Comparison of ENCODE assay signal across 8 cellular contexts in the genomic region with DNA sequence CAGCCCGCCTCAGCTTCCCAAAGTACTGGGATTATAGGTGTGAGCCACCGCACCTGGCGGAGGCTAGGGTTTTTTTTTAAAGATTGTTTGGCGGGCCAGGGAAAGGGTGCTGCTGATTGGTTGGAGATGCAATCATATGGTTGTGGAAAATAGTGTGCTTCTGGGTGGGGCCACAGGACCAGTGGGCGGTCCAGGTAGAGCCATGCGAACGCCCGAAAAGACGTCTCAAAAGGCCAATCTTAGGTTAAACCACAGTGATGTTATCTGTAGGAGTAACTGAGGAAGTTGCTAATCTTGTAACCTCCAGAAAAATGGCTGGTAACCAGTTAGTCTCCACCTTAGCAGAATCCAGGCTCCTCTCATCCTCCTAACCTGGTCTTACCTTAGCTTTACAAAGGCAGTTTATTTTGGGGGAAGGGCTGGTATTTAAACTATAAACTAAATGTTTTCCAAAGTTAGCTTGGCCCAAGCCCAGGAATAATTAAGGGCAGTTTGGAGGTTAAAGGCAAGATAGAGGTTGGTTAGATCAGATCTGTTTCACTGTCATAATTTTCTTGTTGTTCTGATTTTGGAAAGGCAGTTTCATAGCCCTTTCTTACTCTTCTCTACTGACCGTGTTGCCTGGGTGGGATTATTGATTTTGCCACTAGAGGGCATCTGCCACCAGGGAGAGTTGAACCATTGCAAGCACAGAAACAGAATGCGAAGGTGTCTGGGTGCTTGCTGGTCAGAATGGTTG.
A peak's percentile ranks its signal among the peaks of the same experiment; 100 is the strongest.
DNase-seq lines count a peak whose midpoint lies in the region; ATAC-seq and TF ChIP-seq lines count a peak whose summit lies in the region.

No MANE protein-coding gene starts in this region.

- H2AFZ ChIP-seq in OCI-LY1 (ENCODE audit: low read length) (no peak overlapping the region), neural progenitor cell (replicated peaks) (no peak overlapping the region)

- no peaks in the 10 kb centered on the region for H3K9me2 ChIP-seq in OCI-LY1 (ENCODE audit: low read depth, low read length)

- no peaks in the 10 kb centered on the region for H3K4me1 Mint-ChIP-seq in neural progenitor cell

- H3K27ac ChIP-seq in OCI-LY1 (ENCODE audit: low read depth, low read length, poor library complexity, severe bottlenecking) (no peak overlapping the region), neural progenitor cell (no peak overlapping the region), thyroid gland (no peak overlapping the region)

- H3K27me3 ChIP-seq in OCI-LY1 (ENCODE audit: insufficient read depth, low read length): no peaks in the 10 kb centered on the region
- no peaks in the 10 kb centered on the region for H3K27me3 ChIP-seq in neural progenitor cell
- H3K27me3 ChIP-seq in thyroid gland: no peaks in the 10 kb centered on the region

- H3F3A ChIP-seq in OCI-LY1 (ENCODE audit: insufficient read depth, low read length) (no peaks in the 10 kb centered on the region), neural progenitor cell (ENCODE audit: low read depth) (no peaks in the 10 kb centered on the region)

- H3K4me2 ChIP-seq in OCI-LY1 (ENCODE audit: low read length) (no peak overlapping the region), neural progenitor cell (no peak overlapping the region)

- H3K9me3 ChIP-seq in OCI-LY1 (ENCODE audit: low read length) (no peaks in the 10 kb centered on the region), neural progenitor cell (ENCODE audit: low read depth) (no peaks in the 10 kb centered on the region), thyroid gland (no peaks in the 10 kb centered on the region)

- no peaks in the 10 kb centered on the region for H3K9me3 Mint-ChIP-seq in neural progenitor cell

- no peaks in the 10 kb centered on the region for H3K36me3 Mint-ChIP-seq in neural progenitor cell

- ATAC-seq in HG02885 (IDR thresholded peaks at IDR 0.05; ENCODE audit: poor library complexity, unreplicated experiment) (peak; percentile 39), HG03139 (IDR thresholded peaks at IDR 0.05; ENCODE audit: unreplicated experiment) (no peak)

- DNase-seq in EH (ENCODE audit: low read depth) (peak; percentile 61), activated T-cell treated with anti-CD3 and anti-CD28 coated beads for 48 hours (ENCODE audit: low read depth) (peak; percentile 18), fibroblast of mammary gland (ENCODE audit: low read depth) (peak; percentile 59), neural progenitor cell (ENCODE audit: low spot score) (peak; percentile 69), thyroid gland (peak; percentile 28 to 44)

- intact Hi-C loops in thyroid gland (cut with DNase I): loop anchor here (5.0 kb wide), 1 partner anchor 342 kb away; no protein-coding TSS in a partner anchor

- 79 to 80% methylated on average over 11 of the region's 11 CpGs for WGBS in thyroid gland, 2 donors

- no peak overlapping the region for H3K27ac Mint-ChIP-seq in neural progenitor cell

- no peak overlapping the region for H3K4me3 Mint-ChIP-seq in neural progenitor cell

- no peaks in the 10 kb centered on the region for H4K20me1 ChIP-seq in OCI-LY1 (ENCODE audit: insufficient read depth, low read length)
- H4K20me1 ChIP-seq in neural progenitor cell (ENCODE audit: low read depth): no peaks in the 10 kb centered on the region

- H3K4me3 ChIP-seq in OCI-LY1 (ENCODE audit: low read depth, low read length, poor library complexity, severe bottlenecking) (no peak overlapping the region), fibroblast of mammary gland (ENCODE audit: control insufficient read depth, low read depth, low read length) (no peak overlapping the region), neural progenitor cell (no peak overlapping the region), thyroid gland (replicated peaks in 1 of 3) (no peak overlapping the region)

- H3K27me3 Mint-ChIP-seq in neural progenitor cell (ENCODE audit: insufficient read depth, low read depth): peaks cover 5% of the 10 kb centered on the region

- H3K9ac ChIP-seq in OCI-LY1 (ENCODE audit: low read length) (no peak overlapping the region), neural progenitor cell (no peak overlapping the region)

- peak; percentile 84 for TF ChIP-seq CTCF in OCI-LY1 (IDR thresholded peaks at IDR 0.05; ENCODE audit: low read length)
- peak; percentile 93 for TF ChIP-seq CTCF in fibroblast of mammary gland (conservative IDR thresholded peaks at IDR 0.05; ENCODE audit: control insufficient read depth, insufficient read depth, low read depth, low read length)
- peak; percentile 92 for TF ChIP-seq CTCF in neural progenitor cell (IDR thresholded peaks at IDR 0.05)
- TF ChIP-seq CTCF in thyroid gland (IDR thresholded peaks at IDR 0.05): peak; percentile 44 to 86 (median 65)

- H3K4me1 ChIP-seq in OCI-LY1 (ENCODE audit: insufficient read depth, low read length, severe bottlenecking): no peaks in the 10 kb centered on the region
- no peaks in the 10 kb centered on the region for H3K4me1 ChIP-seq in neural progenitor cell
- H3K4me1 ChIP-seq in thyroid gland: no peaks in the 10 kb centered on the region

- TF ChIP-seq POLR2A in thyroid gland (IDR thresholded peaks at IDR 0.05): no peak

- peaks cover 97% of the 10 kb centered on the region for H3K36me3 ChIP-seq in OCI-LY1 (ENCODE audit: insufficient read depth, low read length)
- no peaks in the 10 kb centered on the region for H3K36me3 ChIP-seq in neural progenitor cell
- no peaks in the 10 kb centered on the region for H3K36me3 ChIP-seq in thyroid gland

- no peaks in the 10 kb centered on the region for H3K79me2 ChIP-seq in OCI-LY1 (ENCODE audit: insufficient read depth, low read length)
- no peaks in the 10 kb centered on the region for H3K79me2 ChIP-seq in neural progenitor cell (ENCODE audit: low read depth)

Comparison
In these comparisons a context has a peak if more than half of its experiments do, and no peak if none do; other contexts are left out.
1. DNase-seq: peak in every context shown above with its lines; median percentile 69 in neural progenitor cell; 61 in EH; 59 in fibroblast of mammary gland; 36 in thyroid gland; 18 in activated T-cell treated with anti-CD3 and anti-CD28 coated beads for 48 hours.